1 cellular context compared by ENCODE assay signal in the genomic region with DNA sequence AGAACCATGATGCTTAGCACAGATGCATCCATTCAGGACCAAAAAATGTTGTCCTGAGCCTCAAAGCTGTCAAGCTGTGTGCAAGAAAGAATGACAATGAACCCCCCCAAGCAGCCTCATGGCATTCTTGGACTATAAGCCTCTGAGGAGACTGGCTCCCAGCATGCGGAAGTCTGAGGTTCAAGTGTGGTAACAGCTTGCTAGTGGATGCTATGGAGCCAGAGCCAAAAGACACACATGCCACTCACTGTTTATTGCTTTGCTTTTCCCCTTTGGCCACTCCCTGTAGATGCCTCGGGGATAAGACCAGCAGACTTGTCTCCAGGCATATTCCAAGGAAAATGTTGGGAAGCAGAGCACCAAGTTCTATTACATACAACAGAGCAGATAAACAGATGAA.
A peak's percentile ranks its signal among the peaks of the same experiment; 100 is the strongest.
TF ChIP-seq lines count a peak whose summit lies in the region.

No MANE protein-coding gene starts in this region.

TF ChIP-seq in endothelial cell of umbilical vein, 7 proteins besides CTCF, POLR2A, EP300 and RAD21:
- TF ChIP-seq, protein P1, sequence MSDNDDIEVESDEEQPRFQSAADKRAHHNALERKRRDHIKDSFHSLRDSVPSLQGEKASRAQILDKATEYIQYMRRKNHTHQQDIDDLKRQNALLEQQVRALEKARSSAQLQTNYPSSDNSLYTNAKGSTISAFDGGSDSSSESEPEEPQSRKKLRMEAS (IDR thresholded peaks at IDR 0.05; ENCODE audit: insufficient read depth, insufficient read length): peak; percentile 23
- TF ChIP-seq FOS (IDR thresholded peaks at IDR 0.05; ENCODE audit: borderline replicate concordance, insufficient read depth, low read length) (no peak), GATA2 (IDR thresholded peaks at IDR 0.05; ENCODE audit: insufficient read depth, insufficient read length, low read depth, low read length) (peak; percentile 80)
TF ChIP-seq in endothelial cell of umbilical vein: peak in this region for 2.
